In the genomic region with DNA sequence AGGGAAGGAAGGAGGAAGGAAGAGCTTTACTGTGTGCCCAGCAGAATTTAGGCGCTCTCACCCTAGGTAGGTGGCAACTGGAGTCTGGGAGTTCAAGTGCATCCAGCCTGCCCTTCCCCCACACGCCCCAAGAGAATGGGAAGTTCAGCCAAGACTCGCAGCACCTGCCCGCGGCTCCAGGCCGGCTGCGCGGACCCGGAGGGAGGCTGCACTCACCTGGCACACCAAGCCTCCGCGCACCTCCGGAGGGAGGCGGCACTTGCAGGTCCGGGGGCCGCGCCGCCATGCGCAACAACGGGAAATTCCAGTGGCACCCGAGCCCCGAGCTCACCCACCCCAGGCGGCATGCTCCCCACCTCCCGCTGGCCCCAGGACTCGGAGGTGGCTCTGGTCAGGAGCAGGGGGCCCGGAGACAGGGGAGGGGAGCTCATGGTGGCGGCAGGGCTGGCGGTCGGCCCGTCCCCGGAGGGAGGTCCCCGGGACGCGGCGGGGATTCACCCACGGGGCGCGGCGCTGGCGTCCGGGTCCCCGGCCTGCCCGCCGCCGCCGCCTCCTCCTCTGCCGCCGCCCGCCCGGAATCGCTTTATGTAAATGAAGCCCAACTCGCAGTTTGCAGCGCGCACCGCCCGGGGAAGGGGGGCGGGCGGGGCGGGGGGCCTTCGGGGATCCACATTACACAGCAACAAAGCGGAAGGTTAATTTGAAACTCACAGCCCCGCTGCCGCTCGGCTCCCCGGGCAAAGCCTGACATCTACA, we compare ENCODE assay signal across 8 cellular contexts. TPM values are rescaled to one million over a fixed set of nuclear protein-coding genes. Genes with fewer than 3 reads are reported as not detected.
DNase-seq lines count a peak whose midpoint lies in the region; ATAC-seq and TF ChIP-seq lines count a peak whose summit lies in the region.

A gene with protein sequence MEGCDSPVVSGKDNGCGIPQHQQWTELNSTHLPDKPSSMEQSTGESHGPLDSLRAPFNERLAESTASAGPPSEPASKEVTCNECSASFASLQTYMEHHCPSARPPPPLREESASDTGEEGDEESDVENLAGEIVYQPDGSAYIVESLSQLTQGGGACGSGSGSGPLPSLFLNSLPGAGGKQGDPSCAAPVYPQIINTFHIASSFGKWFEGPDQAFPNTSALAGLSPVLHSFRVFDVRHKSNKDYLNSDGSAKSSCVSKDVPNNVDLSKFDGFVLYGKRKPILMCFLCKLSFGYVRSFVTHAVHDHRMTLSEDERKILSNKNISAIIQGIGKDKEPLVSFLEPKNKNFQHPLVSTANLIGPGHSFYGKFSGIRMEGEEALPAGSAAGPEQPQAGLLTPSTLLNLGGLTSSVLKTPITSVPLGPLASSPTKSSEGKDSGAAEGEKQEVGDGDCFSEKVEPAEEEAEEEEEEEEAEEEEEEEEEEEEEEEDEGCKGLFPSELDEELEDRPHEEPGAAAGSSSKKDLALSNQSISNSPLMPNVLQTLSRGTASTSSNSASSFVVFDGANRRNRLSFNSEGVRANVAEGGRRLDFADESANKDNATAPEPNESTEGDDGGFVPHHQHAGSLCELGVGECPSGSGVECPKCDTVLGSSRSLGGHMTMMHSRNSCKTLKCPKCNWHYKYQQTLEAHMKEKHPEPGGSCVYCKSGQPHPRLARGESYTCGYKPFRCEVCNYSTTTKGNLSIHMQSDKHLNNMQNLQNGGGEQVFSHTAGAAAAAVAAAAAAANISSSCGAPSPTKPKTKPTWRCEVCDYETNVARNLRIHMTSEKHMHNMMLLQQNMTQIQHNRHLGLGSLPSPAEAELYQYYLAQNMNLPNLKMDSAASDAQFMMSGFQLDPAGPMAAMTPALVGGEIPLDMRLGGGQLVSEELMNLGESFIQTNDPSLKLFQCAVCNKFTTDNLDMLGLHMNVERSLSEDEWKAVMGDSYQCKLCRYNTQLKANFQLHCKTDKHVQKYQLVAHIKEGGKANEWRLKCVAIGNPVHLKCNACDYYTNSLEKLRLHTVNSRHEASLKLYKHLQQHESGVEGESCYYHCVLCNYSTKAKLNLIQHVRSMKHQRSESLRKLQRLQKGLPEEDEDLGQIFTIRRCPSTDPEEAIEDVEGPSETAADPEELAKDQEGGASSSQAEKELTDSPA (N-terminal part only) (minus strand): TSS at position 593 of the 756 bp plus-strand sequence. CDS start 87,983 bp downstream, outside the sequence.

- peak within 1 kb of the TSS; percentile 87 for H3K27ac ChIP-seq in SJSA1
- H3K27ac ChIP-seq in cingulate gyrus (ENCODE audit: low read depth, low read length): peak within 1 kb of the TSS; percentile 88
- peak within 1 kb of the TSS; percentile 84 to 86 for H3K27ac ChIP-seq in left lung

- H3K4me1 ChIP-seq in SJSA1 (replicated peaks) (peaks cover 68% of the 10 kb centered on the region), left lung (peaks cover 20 to 48% of the 10 kb centered on the region in 2 donors)

- H3K36me3 ChIP-seq in SJSA1 (no peaks in the 10 kb centered on the region), left lung (no peaks in the 10 kb centered on the region)

- no peaks in the 10 kb centered on the region for H3K27me3 ChIP-seq in SJSA1 (replicated peaks)
- peaks cover 0 to 33% of the 10 kb centered on the region in 2 donors for H3K27me3 ChIP-seq in left lung

- H3K4me3 ChIP-seq in SJSA1: peak within 1 kb of the TSS; percentile 73
- peak within 1 kb of the TSS; percentile 59 to 61 for H3K4me3 ChIP-seq in left lung

- ATAC-seq in GM19372 (IDR thresholded peaks at IDR 0.05; ENCODE audit: low read depth, unreplicated experiment): peak; percentile 71
- ATAC-seq in HG03432 (IDR thresholded peaks at IDR 0.05; ENCODE audit: unreplicated experiment): peak; percentile 78
- ATAC-seq in left lung: peak; percentile 78
- peak; percentile 65 for ATAC-seq in stimulated activated naive CD8-positive, alpha-beta T cell treated with anti-CD3 and anti-CD28 coated beads, Interleukin-15, Interleukin-2, amounts not matched to agents 100 U/mL and 50 U/mL, for 24 hours

- no peak for TF ChIP-seq CTCF in left lung (IDR thresholded peaks at IDR 0.05)

- H3K9me3 ChIP-seq in SJSA1 (replicated peaks): no peaks in the 10 kb centered on the region
- H3K9me3 ChIP-seq in left lung: no peaks in the 10 kb centered on the region

- intact Hi-C loops in left lung (cut with DNase I): no loop called here

- peak; percentile 83 for DNase-seq in EH (ENCODE audit: low read depth)
- DNase-seq in SJSA1 (ENCODE audit: low read depth in 1 of 2, low spot score in 2 of 2): peak; percentile 74 to 81
- peak; percentile 75 to 85 for DNase-seq in left lung
- DNase-seq in stimulated activated naive CD8-positive, alpha-beta T cell treated with anti-CD3 and anti-CD28 coated beads, Interleukin-15, Interleukin-2, amounts not matched to agents 100 U/mL and 50 U/mL, for 24 hours: peak; percentile 58
- DNase-seq in NCI-H1930 (lab: John Stamatoyannopoulos, UW): no peak

RNA-seq across cellular contexts. Expression of the gene that starts here (rescaled TPM):
- 2.1 and 2.3 TPM in 2 replicates for total RNA-seq in SJSA1 (2014; rRNA removed; shearing (Covaris generic))
- 10 to 100 TPM; 21.4 to 25.7 TPM for total RNA-seq in left lung

Comparison
In these comparisons a context has a peak if more than half of its experiments do, and no peak if none do; other contexts are left out.
1. DNase-seq: peak in EH (single experiment), SJSA1 (2 of 2), left lung (2 of 2) and stimulated activated naive CD8-positive, alpha-beta T cell treated with anti-CD3 and anti-CD28 coated beads, Interleukin-15, Interleukin-2, amounts not matched to agents 100 U/mL and 50 U/mL, for 24 hours (single experiment); none in NCI-H1930 (0 of 2).
2. Peak in every context shown above with its lines, with median percentiles within 50 percentile points of each other: ATAC-seq and H3K27ac ChIP-seq.